ENCODE assay signal across 40 cellular contexts in genomic region chr11:60422609-60423008, GRCh38. TPM values are rescaled to one million over a fixed set of nuclear protein-coding genes. Genes with fewer than 3 reads are reported as not detected.
"Had no signal": no experiment of that assay in that cellular context is flagged by ENCODE, and none has a peak within 500 bp of the region (broad histone marks: within the 10 kb centered on the region; RNA-seq: fewer than 3 reads in every experiment).

No MANE protein-coding gene starts in this region.

- H3K9me3 ChIP-seq: MG63 had no signal

- H3K4me3 ChIP-seq: MG63 had no signal

- DNase-seq: Karpas-422, Kasumi-1, MG63, MM.1S, MV-4-11, NCI-H1048, NCI-H1092, NCI-H1092 treated with DMSO at 0.1 percent for 48 hours, NCI-H1105, NCI-H1105 treated with DMSO at 0.1 percent for 48 hours, NCI-H1417, NCI-H1417 treated with DMSO at 0.1 percent for 48 hours, NCI-H1436, NCI-H1436 treated with DMSO at 0.1 percent for 48 hours, NCI-H146, NCI-H1694, NCI-H1694 treated with DMSO at 0.1 percent for 48 hours, NCI-H187, NCI-H187 treated with DMSO at 0.1 percent for 48 hours, NCI-H1930, NCI-H2029, NCI-H2029 treated with DMSO at 0.1 percent for 48 hours, NCI-H2081, NCI-H2081 treated with DMSO at 0.1 percent for 48 hours, NCI-H2107, NCI-H2171, NCI-H2171 treated with DMSO at 0.1 percent for 48 hours, NCI-H2227 treated with DMSO at 0.1 percent for 48 hours, NCI-H226, NCI-H345, NCI-H446, NCI-H446 treated with DMSO at 0.1 percent for 48 hours, NCI-H510A, NCI-H510A treated with DMSO at 0.1 percent for 48 hours, NCI-H524, NCI-H524 treated with DMSO at 0.1 percent for 48 hours had no signal

- H3K36me3 ChIP-seq: MG63 had no signal

- H3K27me3 ChIP-seq: MG63 had no signal

RNA-seq across cellular contexts. Expression of gene MS4A5, which starts 6.8 kb away (rescaled TPM):
- total RNA-seq: LHCN-M2, M059J, MCF 10A, NCI-H460 had no signal

RNA-seq across cellular contexts. Expression of gene MS4A14, which starts 26.4 kb away (rescaled TPM):
- total RNA-seq: M059J, MCF 10A, NCI-H460 had no signal

RNA-seq across cellular contexts. Expression of gene MS4A1, which starts 33.0 kb away (rescaled TPM):
- total RNA-seq: LHCN-M2, M059J, MCF 10A, NCI-H460 had no signal

RNA-seq across cellular contexts. Expression of gene MS4A7, which starts 44.3 kb away (rescaled TPM):
- total RNA-seq: LHCN-M2, M059J, MCF 10A, NCI-H460 had no signal
